Comparison of ENCODE assay signal across 17 cellular contexts in genomic region chr9:98411981-98412561, GRCh38.
"Had no signal": no experiment of that assay in that cellular context is flagged by ENCODE, and none has a peak within 500 bp of the region (broad histone marks: within the 10 kb centered on the region; RNA-seq: fewer than 3 reads in every experiment).

No MANE protein-coding gene starts in this region.

- H3K36me3 ChIP-seq: colonic mucosa, esophagus squamous epithelium, left lung, right lobe of liver, tibial artery, upper lobe of left lung, uterus had no signal

- H3K36me3 Mint-ChIP-seq: stimulated activated memory B cell treated with anti-CD40 and anti-IgM and Interleukin-4, amounts not matched to agents 10 μg/mL and 1 μg/mL and 100 μg/mL, for 72 hours had no signal

- ATAC-seq: left lung; right lobe of liver; stimulated activated memory B cell treated with anti-CD40 and anti-IgM and Interleukin-4, amounts not matched to agents 10 μg/mL and 1 μg/mL and 100 μg/mL, for 72 hours had no signal

- H3K27ac ChIP-seq: colonic mucosa, esophagus squamous epithelium, hepatocyte, left lung, right lobe of liver, tibial artery, upper lobe of left lung, uterus had no signal

- H3K4me2 ChIP-seq: hepatocyte had no signal

- H3K4me3 ChIP-seq: colonic mucosa, esophagus squamous epithelium, hepatocyte, left lung, lung, right lobe of liver, tibial artery, upper lobe of left lung, uterus had no signal

- H2AFZ ChIP-seq: hepatocyte had no signal

- H3K9me3 Mint-ChIP-seq: stimulated activated memory B cell treated with anti-CD40 and anti-IgM and Interleukin-4, amounts not matched to agents 10 μg/mL and 1 μg/mL and 100 μg/mL, for 72 hours; stimulated activated naive CD8-positive, alpha-beta T cell treated with anti-CD3 and anti-CD28 coated beads, Interleukin-15, Interleukin-2, amounts not matched to agents 100 ng/mL and 50 ng/mL, for 24 hours had no signal

- H3K4me3 Mint-ChIP-seq: naive B cell; stimulated activated memory B cell treated with anti-CD40 and anti-IgM and Interleukin-4, amounts not matched to agents 10 μg/mL and 1 μg/mL and 100 μg/mL, for 72 hours; stimulated activated naive CD8-positive, alpha-beta T cell treated with anti-CD3 and anti-CD28 coated beads, Interleukin-15, Interleukin-2, amounts not matched to agents 100 ng/mL and 50 ng/mL, for 24 hours had no signal

- H3K27me3 ChIP-seq: colonic mucosa, hepatocyte, left lung, right lobe of liver, tibial artery, upper lobe of left lung, uterus had no signal

- H3K27ac Mint-ChIP-seq: naive B cell; stimulated activated memory B cell treated with anti-CD40 and anti-IgM and Interleukin-4, amounts not matched to agents 10 μg/mL and 1 μg/mL and 100 μg/mL, for 72 hours; stimulated activated naive CD8-positive, alpha-beta T cell treated with anti-CD3 and anti-CD28 coated beads, Interleukin-15, Interleukin-2, amounts not matched to agents 100 ng/mL and 50 ng/mL, for 24 hours had no signal

- DNase-seq: colonic mucosa; dermis blood vessel endothelial cell; esophagus squamous epithelium; foreskin fibroblast; left lung; mesenchymal stem cell; naive B cell; posterior cingulate gyrus; right lobe of liver; stimulated activated CD4-positive, alpha-beta T cell treated with anti-CD3 and anti-CD28 coated beads, Interleukin-4, amount 100 ng/mL, for 1 hour; tibial artery; upper lobe of left lung; uterus had no signal

- H3K4me1 ChIP-seq: colonic mucosa, esophagus squamous epithelium, left lung, right lobe of liver, tibial artery had no signal

- H3K79me2 ChIP-seq: hepatocyte had no signal

- H3K9me3 ChIP-seq: colonic mucosa, esophagus squamous epithelium, left lung, right lobe of liver, upper lobe of left lung, uterus had no signal
